ENCODE assay signal across 23 cellular contexts in genomic region chr2:136665741-136666140, GRCh38.
"Had no signal": no experiment of that assay in that cellular context is flagged by ENCODE, and none has a peak within 500 bp of the region (broad histone marks: within the 10 kb centered on the region; RNA-seq: fewer than 3 reads in every experiment).

No MANE protein-coding gene starts in this region.

- H3K27me3 ChIP-seq: esophagus squamous epithelium, heart right ventricle, left lung, uterus had no signal

- H3K4me3 ChIP-seq: esophagus squamous epithelium, heart right ventricle, left lung, lower lobe of right lung, skin epidermis, thoracic aorta, uterus had no signal

- H3K36me3 ChIP-seq: esophagus squamous epithelium, heart right ventricle, left lung, lower lobe of right lung, thoracic aorta, uterus had no signal

- DNase-seq: activated CD4-positive, alpha-beta memory T cell treated with anti-CD3 and anti-CD28 coated beads for 36 hours; activated CD4-positive, alpha-beta T cell treated with anti-CD3 and anti-CD28 coated beads for 48 hours; activated CD8-positive, alpha-beta memory T cell treated with anti-CD3 and anti-CD28 coated beads, Interleukin-2, amount 50 U/mL, for 4 hours; activated effector memory CD4-positive, alpha-beta T cell treated with anti-CD3 and anti-CD28 coated beads, Interleukin-2, amount 50 U/mL, for 16 hours; activated naive CD4-positive, alpha-beta T cell treated with anti-CD3 and anti-CD28 coated beads for 36 hours; activated T-cell treated with anti-CD3 and anti-CD28 coated beads, Interleukin-2, amount 50 U/mL, for 1 hour; amniotic stem cell; central memory CD4-positive, alpha-beta T cell; effector CD4-positive, alpha-beta T cell; esophagus squamous epithelium; foreskin melanocyte; heart right ventricle; left lung; lower lobe of right lung; mesenchymal stem cell; retina; stimulated activated CD4-positive, alpha-beta T cell treated with anti-CD3 and anti-CD28 coated beads, Interleukin-12 subunit alpha, Interleukin-12 subunit beta, amount 100 ng/mL, for 4 hours; stimulated activated CD4-positive, alpha-beta T cell treated with anti-CD3 and anti-CD28 coated beads, Interleukin-4, amount 100 ng/mL, for 1 hour; stimulated activated naive CD8-positive, alpha-beta T cell treated with anti-CD3 and anti-CD28 coated beads, Interleukin-15, Interleukin-2, amounts not matched to agents 100 U/mL and 50 U/mL, for 24 hours; uterus had no signal

- H3K9me3 ChIP-seq: esophagus squamous epithelium, heart right ventricle, left lung, lower lobe of right lung, thoracic aorta, uterus had no signal

- H3K4me1 ChIP-seq: esophagus squamous epithelium, heart right ventricle, left lung, lower lobe of right lung, uterus had no signal

- H3K27ac ChIP-seq: epithelial cell of prostate, esophagus squamous epithelium, heart right ventricle, left lung, lower lobe of right lung, skin epidermis, thoracic aorta, uterus had no signal
